ENCODE assay signal across 8 cellular contexts in genomic region chr11:129750343-129751292, GRCh38.
A peak's percentile ranks its signal among the peaks of the same experiment; 100 is the strongest.
DNase-seq lines count a peak whose midpoint lies in the region; ATAC-seq and TF ChIP-seq lines count a peak whose summit lies in the region.

No MANE protein-coding gene starts in this region.

- peak overlapping the region; percentile 66 to 92 (median 75) for H3K4me2 ChIP-seq in BLaER1 treated with 17β-estradiol and CSF1 and Interleukin-3, amounts not matched to agents 10 nM and 100 nM

- POLR2A ChIA-PET in activated CD8-positive, alpha-beta T cell treated with anti-CD3 and anti-CD28 coated beads for 36 hours (lab: Charles Lee), result interaction anchor here (1.2 kb wide), 1 partner anchor 9 kb away, joined by 3 read pairs; no protein-coding TSS in a partner anchor

- peak overlapping the region in 6 of 10 experiments; percentile 30 to 61 (median 39); a peak in 10 of 20 replicates for H3K4me3 ChIP-seq in BLaER1 treated with 17β-estradiol and CSF1 and Interleukin-3, amounts not matched to agents 10 nM and 100 nM

- H4K20me1 ChIP-seq in BLaER1 treated with 17β-estradiol and CSF1 and Interleukin-3, amounts not matched to agents 10 nM and 100 nM, result no peaks in the 10 kb centered on the region

- no peaks in the 10 kb centered on the region for H3K36me3 ChIP-seq in BLaER1 treated with 17β-estradiol and CSF1 and Interleukin-3, amounts not matched to agents 10 nM and 100 nM

- peak; percentile 70 to 97 for DNase-seq in NCI-H526 (lab: John Stamatoyannopoulos, UW)
- DNase-seq in activated CD8-positive, alpha-beta T cell treated with anti-CD3 and anti-CD28 coated beads for 36 hours, result peak; percentile 75
- peak; percentile 56 for DNase-seq in effector CD8-positive, alpha-beta T cell (lab: John Stamatoyannopoulos, UW)
- peak; percentile 69 to 76 for DNase-seq in memory B cell (ENCODE audit: low spot score in 2 of 2)
- DNase-seq in stimulated activated CD8-positive, alpha-beta memory T cell treated with anti-CD3 and anti-CD28 coated beads, Interleukin-15, amount 100 ng/mL, for 1 hour (ENCODE audit: low read depth), result peak; percentile 51

- TF ChIP-seq CTCF in activated CD8-positive, alpha-beta T cell treated with anti-CD3 and anti-CD28 coated beads for 36 hours (IDR thresholded peaks at IDR 0.05), result peak; percentile 99

- H3K27ac ChIP-seq in BLaER1 treated with 17β-estradiol and CSF1 and Interleukin-3, amounts not matched to agents 10 nM and 100 nM, result no peak overlapping the region

- H3K9me3 ChIP-seq in BLaER1 treated with 17β-estradiol and CSF1 and Interleukin-3, amounts not matched to agents 10 nM and 100 nM (replicated peaks in 1 of 11), result peaks cover 0 to 11% (median 5%) of the 10 kb centered on the region in 11 experiments; a peak in 8 of 22 replicates

- CTCF ChIA-PET in activated CD8-positive, alpha-beta T cell treated with anti-CD3 and anti-CD28 coated beads for 36 hours (lab: Charles Lee), result interaction anchor here (0.7 to 3.2 kb wide), 19 partner anchors 8 to 866 kb away, joined by 3 to 19 read pairs (median 4); partner anchors contain the start of gene BARX2

- no peak overlapping the region for H3K27ac Mint-ChIP-seq in activated CD8-positive, alpha-beta T cell treated with anti-CD3 and anti-CD28 coated beads for 36 hours
- no peak overlapping the region for H3K27ac Mint-ChIP-seq in memory B cell

- peaks cover 0 to 4% (median 0%) of the 10 kb centered on the region in 10 experiments; a peak in 1 of 20 replicates for H3K4me1 ChIP-seq in BLaER1 treated with 17β-estradiol and CSF1 and Interleukin-3, amounts not matched to agents 10 nM and 100 nM

- H3K9ac ChIP-seq in BLaER1 treated with 17β-estradiol and CSF1 and Interleukin-3, amounts not matched to agents 10 nM and 100 nM, result peak overlapping the region in 7 of 11 experiments; percentile 30 to 65 (median 50); a peak in 12 of 22 replicates

- peaks cover 2% of the 10 kb centered on the region for H3K4me1 Mint-ChIP-seq in activated CD8-positive, alpha-beta T cell treated with anti-CD3 and anti-CD28 coated beads for 36 hours (ENCODE audit: low read depth)
- peaks cover 3% of the 10 kb centered on the region for H3K4me1 Mint-ChIP-seq in memory B cell

- H3K4me3 Mint-ChIP-seq in activated CD8-positive, alpha-beta T cell treated with anti-CD3 and anti-CD28 coated beads for 36 hours, result no peak overlapping the region
- no peak overlapping the region for H3K4me3 Mint-ChIP-seq in memory B cell

- ATAC-seq in GM19035 (IDR thresholded peaks at IDR 0.05; ENCODE audit: unreplicated experiment) (peak; percentile 86), HG03280 (IDR thresholded peaks at IDR 0.05; ENCODE audit: unreplicated experiment) (peak; percentile 92), memory B cell (ENCODE audit: low read depth) (peak; percentile 76)
- peak; percentile 93 for ATAC-seq in activated CD8-positive, alpha-beta T cell treated with anti-CD3 and anti-CD28 coated beads for 36 hours

- H3K36me3 Mint-ChIP-seq in activated CD8-positive, alpha-beta T cell treated with anti-CD3 and anti-CD28 coated beads for 36 hours (ENCODE audit: low read depth), result no peaks in the 10 kb centered on the region
- H3K36me3 Mint-ChIP-seq in memory B cell, result no peaks in the 10 kb centered on the region

- H3K9me3 Mint-ChIP-seq in activated CD8-positive, alpha-beta T cell treated with anti-CD3 and anti-CD28 coated beads for 36 hours, result no peaks in the 10 kb centered on the region
- peaks cover 2% of the 10 kb centered on the region for H3K9me3 Mint-ChIP-seq in memory B cell

- intact Hi-C loops in activated CD8-positive, alpha-beta T cell treated with anti-CD3 and anti-CD28 coated beads for 36 hours (cut with micrococcal nuclease), result loop anchor here (2.0 kb wide), 1 partner anchor 386 kb away; no protein-coding TSS in a partner anchor

- peaks cover 0 to 6% (median 3%) of the 10 kb centered on the region in 11 experiments; a peak in 2 of 22 replicates for H3K27me3 ChIP-seq in BLaER1 treated with 17β-estradiol and CSF1 and Interleukin-3, amounts not matched to agents 10 nM and 100 nM

- H3K27me3 Mint-ChIP-seq in activated CD8-positive, alpha-beta T cell treated with anti-CD3 and anti-CD28 coated beads for 36 hours, result peaks cover 5% of the 10 kb centered on the region
- H3K27me3 Mint-ChIP-seq in memory B cell, result peaks cover 6% of the 10 kb centered on the region
